8 cellular contexts compared by ENCODE assay signal in genomic region chr12:89225401-89225800, GRCh38.
A peak's percentile ranks its signal among the peaks of the same experiment; 100 is the strongest.
DNase-seq lines count a peak whose midpoint lies in the region; ATAC-seq and TF ChIP-seq lines count a peak whose summit lies in the region.

No MANE protein-coding gene starts in this region.

- POLR2A ChIA-PET in CD4-positive, alpha-beta T cell (lab: Charles Lee), result interaction anchor here (1.4 to 1.6 kb wide), 2 partner anchors 19 to 127 kb away, joined by 6 to 13 read pairs; partner anchors contain the start of gene DUSP6

- peaks cover 9% of the 10 kb centered on the region for H3K4me1 ChIP-seq in mesodermal cell (ENCODE audit: control insufficient read depth, insufficient read depth, low read length, poor library complexity, severe bottlenecking)

- no peaks in the 10 kb centered on the region for H3K27me3 Mint-ChIP-seq in CD4-positive, alpha-beta T cell
- H3K27me3 Mint-ChIP-seq in HFFc6 (ENCODE audit: insufficient read depth), result no peaks in the 10 kb centered on the region
- no peaks in the 10 kb centered on the region for H3K27me3 Mint-ChIP-seq in activated naive CD8-positive, alpha-beta T cell treated with anti-CD3 and anti-CD28 coated beads, Interleukin-2, amount 50 U/mL, for 24 hours

- 79 to 90% methylated on average over 3 to 4 of the region's 5 CpGs for WGBS in mesodermal cell (ENCODE audit: insufficient coverage in 2 of 2), 2 experiments

- CTCF ChIA-PET in CD4-positive, alpha-beta T cell (lab: Charles Lee), result interaction anchor here (1.3 kb wide), 1 partner anchor 20 kb away, joined by 4 read pairs; no protein-coding TSS in a partner anchor

- no peaks in the 10 kb centered on the region for H3K36me3 Mint-ChIP-seq in CD4-positive, alpha-beta T cell (ENCODE audit: low read depth)
- peaks cover 5% of the 10 kb centered on the region; the same call in 1 of the 2 replicates for H3K36me3 Mint-ChIP-seq in HFFc6 (ENCODE audit: low read depth)
- peaks cover 9% of the 10 kb centered on the region for H3K36me3 Mint-ChIP-seq in activated naive CD8-positive, alpha-beta T cell treated with anti-CD3 and anti-CD28 coated beads, Interleukin-2, amount 50 U/mL, for 24 hours (ENCODE audit: low read depth)

- intact Hi-C loops in CD4-positive, alpha-beta T cell (cut with DNase I, micrococcal nuclease), result loop anchor here in 1 of 2 experiments (2.0 to 5.0 kb wide), 2 partner anchors 55 to 127 kb away; partner anchors contain the start of gene DUSP6

- peak; percentile 98 for ATAC-seq in CD4-positive, alpha-beta T cell (ENCODE audit: poor library complexity)
- peak; percentile 39; the same call in 2 of the 3 replicates for ATAC-seq in SK-N-SH treated with all-trans-retinoic acid at 6 μM for 48 hours
- peak; percentile 98 for ATAC-seq in activated naive CD8-positive, alpha-beta T cell treated with anti-CD3 and anti-CD28 coated beads, Interleukin-2, amount 50 U/mL, for 24 hours
- no peak for ATAC-seq in HG03139 (IDR thresholded peaks at IDR 0.05; ENCODE audit: unreplicated experiment)

- H3K9me3 Mint-ChIP-seq in CD4-positive, alpha-beta T cell, result peaks cover 2% of the 10 kb centered on the region
- H3K9me3 Mint-ChIP-seq in HFFc6, result no peaks in the 10 kb centered on the region
- peaks cover 4% of the 10 kb centered on the region for H3K9me3 Mint-ChIP-seq in activated naive CD8-positive, alpha-beta T cell treated with anti-CD3 and anti-CD28 coated beads, Interleukin-2, amount 50 U/mL, for 24 hours

- peaks cover 36% of the 10 kb centered on the region for H3K4me1 Mint-ChIP-seq in CD4-positive, alpha-beta T cell (ENCODE audit: low read depth)
- H3K4me1 Mint-ChIP-seq in HFFc6 (ENCODE audit: low read depth), result peaks cover 43% of the 10 kb centered on the region
- peaks cover 51% of the 10 kb centered on the region for H3K4me1 Mint-ChIP-seq in activated naive CD8-positive, alpha-beta T cell treated with anti-CD3 and anti-CD28 coated beads, Interleukin-2, amount 50 U/mL, for 24 hours

- peak overlapping the region; percentile 9 for H3K4me3 Mint-ChIP-seq in CD4-positive, alpha-beta T cell
- peak overlapping the region; percentile 57 for H3K4me3 Mint-ChIP-seq in HFFc6
- H3K4me3 Mint-ChIP-seq in activated naive CD8-positive, alpha-beta T cell treated with anti-CD3 and anti-CD28 coated beads, Interleukin-2, amount 50 U/mL, for 24 hours, result peak overlapping the region; percentile 58

- H3K27ac ChIP-seq in CD4-positive, alpha-beta T cell (ENCODE audit: low read depth, low read length), result no peak overlapping the region
- H3K27ac ChIP-seq in mesodermal cell (ENCODE audit: low read depth, low read length, severe bottlenecking), result peak overlapping the region; percentile 0

- no peaks in the 10 kb centered on the region for H3K27me3 ChIP-seq in CD4-positive, alpha-beta T cell (ENCODE audit: control insufficient read depth, insufficient read depth, low read length)

- no peak overlapping the region for H3K4me3 ChIP-seq in mesodermal cell (ENCODE audit: extremely low read depth, insufficient read depth, low read length, poor library complexity, severe bottlenecking)

- H3K9me3 ChIP-seq in CD4-positive, alpha-beta T cell (ENCODE audit: control insufficient read depth, low read length), result no peaks in the 10 kb centered on the region
- H3K9me3 ChIP-seq in mesodermal cell (ENCODE audit: control insufficient read depth, low read length), result no peaks in the 10 kb centered on the region

- no peaks in the 10 kb centered on the region for H3K36me3 ChIP-seq in mesodermal cell (ENCODE audit: control insufficient read depth, insufficient read depth, low read length)

- no peak for TF ChIP-seq CTCF in CD4-positive, alpha-beta T cell (IDR thresholded peaks at IDR 0.05)
- TF ChIP-seq CTCF in HFFc6 (IDR thresholded peaks at IDR 0.05), result no peak

- DNase-seq in CD4-positive, alpha-beta T cell, result peak; percentile 39 to 72 (median 55)
- DNase-seq in HFFc6 (peak; percentile 58), dedifferentiated amniotic fluid mesenchymal stem cell (ENCODE audit: extremely low spot score) (no peak)
- DNase-seq in activated naive CD8-positive, alpha-beta T cell treated with anti-CD3 and anti-CD28 coated beads, Interleukin-2, amount 50 U/mL, for 24 hours, result peak; percentile 69
- DNase-seq in stimulated activated naive CD4-positive, alpha-beta T cell (lab: John Stamatoyannopoulos, UW), result peak; percentile 22 to 61 (median 44)

- peak overlapping the region; percentile 54 for H3K27ac Mint-ChIP-seq in CD4-positive, alpha-beta T cell
- H3K27ac Mint-ChIP-seq in HFFc6, result peak overlapping the region; percentile 88
- peak overlapping the region; percentile 97 for H3K27ac Mint-ChIP-seq in activated naive CD8-positive, alpha-beta T cell treated with anti-CD3 and anti-CD28 coated beads, Interleukin-2, amount 50 U/mL, for 24 hours

TF ChIP-seq in SK-N-SH treated with all-trans-retinoic acid at 6 μM for 48 hours, 23 proteins besides CTCF, POLR2A, EP300 and RAD21:
- TF ChIP-seq PATZ1 (CRISPR knock-in tag; IDR thresholded peaks at IDR 0.05; ENCODE audit: borderline replicate concordance) (no peak), POU6F1 (CRISPR knock-in tag; IDR thresholded peaks at IDR 0.05; ENCODE audit: borderline replicate concordance, low read depth) (no peak), ESRRG (CRISPR knock-in tag; IDR thresholded peaks at IDR 0.05) (no peak), TCF4 (CRISPR knock-in tag; IDR thresholded peaks at IDR 0.05; ENCODE audit: borderline replicate concordance) (no peak), CSRNP3 (CRISPR knock-in tag; IDR thresholded peaks at IDR 0.05) (no peak), ZNF70 (CRISPR knock-in tag; IDR thresholded peaks at IDR 0.05) (no peak), RARB (CRISPR knock-in tag; IDR thresholded peaks at IDR 0.05) (no peak), ZFP3 (CRISPR knock-in tag; IDR thresholded peaks at IDR 0.05) (no peak), ISL1 (CRISPR knock-in tag; IDR thresholded peaks at IDR 0.05) (no peak), SNAI2 (CRISPR knock-in tag; IDR thresholded peaks at IDR 0.05) (no peak), TOX (CRISPR knock-in tag; IDR thresholded peaks at IDR 0.05; ENCODE audit: borderline replicate concordance) (no peak), ZC3H10 (CRISPR knock-in tag; IDR thresholded peaks at IDR 0.05) (no peak), OSR1 (CRISPR knock-in tag; IDR thresholded peaks at IDR 0.05) (no peak), ZNF565 (CRISPR knock-in tag; conservative IDR thresholded peaks at IDR 0.05; ENCODE audit: low read depth) (no peak), CSDC2 (CRISPR knock-in tag; IDR thresholded peaks at IDR 0.05) (no peak), ARNTL (CRISPR knock-in tag; IDR thresholded peaks at IDR 0.05; ENCODE audit: borderline replicate concordance, low read depth) (no peak)
TF ChIP-seq in SK-N-SH treated with all-trans-retinoic acid at 6 μM for 48 hours: peak in this region for 0.
